In the genomic region with DNA sequence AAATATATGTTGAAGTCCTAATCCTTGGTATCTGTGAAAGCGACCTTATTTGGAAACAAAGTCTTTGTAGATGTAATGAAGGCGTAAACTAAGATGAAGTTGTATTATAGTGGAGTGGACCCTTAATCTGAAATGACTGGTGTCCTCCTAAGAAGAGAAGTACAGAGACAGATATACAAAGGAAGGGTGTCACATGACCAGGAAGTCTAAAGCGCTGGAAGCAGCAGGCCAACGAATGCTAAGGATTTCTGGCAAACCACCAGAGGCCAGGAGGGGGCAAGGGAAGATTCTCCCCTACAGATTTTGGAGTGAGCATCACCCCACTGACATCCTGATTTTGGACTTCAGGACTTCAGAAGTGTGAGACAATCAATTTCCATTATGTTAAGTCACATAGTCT, we compare ENCODE assay signal across 9 cellular contexts.
"Had no signal": no experiment of that assay in that cellular context is flagged by ENCODE, and none has a peak within 500 bp of the region (broad histone marks: within the 10 kb centered on the region; RNA-seq: fewer than 3 reads in every experiment).

No MANE protein-coding gene starts in this region.

- H2AFZ ChIP-seq: GM23248 had no signal

- H3K9me3 Mint-ChIP-seq: HFFc6 had no signal

- H3K4me3 ChIP-seq: GM23248, HAP-1 had no signal

- H3K9ac ChIP-seq: GM23248, KMS-11 had no signal

- FAIRE-seq: HTR-8/SVneo had no signal

- ATAC-seq: HCT116 had no signal

- H3K4me2 ChIP-seq: KMS-11 had no signal

- DNase-seq: GM23248, H7, HFFc6, IMR-90, KBM-7 had no signal

- H3K27ac ChIP-seq: GM23248, KMS-11 had no signal

- H3K4me1 ChIP-seq: HAP-1 had no signal

- H3K4me3 Mint-ChIP-seq: HFFc6 had no signal

- H3K27ac Mint-ChIP-seq: HFFc6 had no signal

- H3K9me3 ChIP-seq: HAP-1 had no signal

- H3K36me3 ChIP-seq: HAP-1 had no signal
